ENCODE assay signal across 21 cellular contexts in the genomic region with DNA sequence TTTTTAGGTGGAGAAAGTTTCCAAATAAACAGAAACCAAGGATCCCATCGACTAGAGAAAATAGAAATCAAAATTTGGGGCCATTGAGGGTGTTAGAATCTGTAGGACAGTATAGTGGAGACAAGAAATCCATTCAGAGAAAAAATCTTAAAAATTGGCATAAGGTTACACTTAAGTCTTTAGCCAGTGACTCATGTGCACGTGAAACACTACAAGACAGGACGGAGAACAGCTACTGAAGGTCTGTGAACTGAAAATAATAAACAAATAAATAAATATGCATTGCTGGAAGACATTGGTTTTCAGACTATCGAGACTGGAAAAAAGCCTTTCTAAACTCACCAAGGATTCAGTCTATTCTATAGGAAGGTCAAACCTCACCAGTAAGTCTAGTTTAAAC.
A peak's percentile ranks its signal among the peaks of the same experiment; 100 is the strongest.
DNase-seq lines count a peak whose midpoint lies in the region; FAIRE-seq and TF ChIP-seq lines count a peak whose summit lies in the region.
"Had no signal": no experiment of that assay in that cellular context is flagged by ENCODE, and none has a peak within 500 bp of the region (broad histone marks: within the 10 kb centered on the region; RNA-seq: fewer than 3 reads in every experiment).

No MANE protein-coding gene starts in this region.

- FAIRE-seq in astrocyte (lab: Jason Lieb, UNC) = no peak
- FAIRE-seq: GM12878, RCC 7860 had no signal

- H3K4me3 Mint-ChIP-seq in astrocyte (ENCODE audit: unreplicated experiment) (no peak overlapping the region), glutamatergic neuron (ENCODE audit: unreplicated experiment) (no peak overlapping the region)
- no peak overlapping the region for H3K4me3 Mint-ChIP-seq in CD4-positive, alpha-beta memory T cell
- H3K4me3 Mint-ChIP-seq: H9, IgD-negative memory B cell had no signal

- no peak overlapping the region for H3K9ac ChIP-seq in astrocyte (ENCODE audit: low read length)
- H3K9ac ChIP-seq in smooth muscle cell (ENCODE audit: low read depth) = no peak overlapping the region

- H3K27me3 Mint-ChIP-seq in astrocyte (ENCODE audit: low read depth, unreplicated experiment) = no peaks in the 10 kb centered on the region
- no peaks in the 10 kb centered on the region for H3K27me3 Mint-ChIP-seq in glutamatergic neuron (ENCODE audit: unreplicated experiment)
- no peaks in the 10 kb centered on the region for H3K27me3 Mint-ChIP-seq in CD4-positive, alpha-beta memory T cell
- H3K27me3 Mint-ChIP-seq: IgD-negative memory B cell had no signal

- H2AFZ ChIP-seq in astrocyte (ENCODE audit: low read depth, low read length) (no peak overlapping the region), smooth muscle cell (ENCODE audit: low read depth) (peak overlapping the region; percentile 30)

- H3F3A ChIP-seq in smooth muscle cell (ENCODE audit: low read depth) = no peaks in the 10 kb centered on the region

- no peak overlapping the region for H3K27ac ChIP-seq in astrocyte (ENCODE audit: low read depth, low read length)
- no peak overlapping the region for H3K27ac ChIP-seq in smooth muscle cell (ENCODE audit: low read depth)
- H3K27ac ChIP-seq in CD4-positive, alpha-beta memory T cell (ENCODE audit: low read depth, low read length) = no peak overlapping the region
- H3K27ac ChIP-seq: SJSA1 had no signal

- H3K79me2 ChIP-seq in astrocyte (ENCODE audit: insufficient read depth, low read length) (no peaks in the 10 kb centered on the region), smooth muscle cell (ENCODE audit: low read depth) (no peaks in the 10 kb centered on the region)

- H3K4me1 Mint-ChIP-seq in astrocyte (ENCODE audit: low read depth, unreplicated experiment) (no peaks in the 10 kb centered on the region), glutamatergic neuron (ENCODE audit: low read depth, unreplicated experiment) (no peaks in the 10 kb centered on the region)
- H3K4me1 Mint-ChIP-seq in CD4-positive, alpha-beta memory T cell = no peaks in the 10 kb centered on the region
- H3K4me1 Mint-ChIP-seq: IgD-negative memory B cell had no signal

- H3K27ac Mint-ChIP-seq in astrocyte (ENCODE audit: unreplicated experiment) (no peak overlapping the region), glutamatergic neuron (ENCODE audit: unreplicated experiment) (no peak overlapping the region)
- H3K27ac Mint-ChIP-seq in CD4-positive, alpha-beta memory T cell = no peak overlapping the region
- H3K27ac Mint-ChIP-seq: H9, IgD-negative memory B cell had no signal

- peak; percentile 6 for DNase-seq in HCEC 1CT
- DNase-seq in astrocyte (ENCODE audit: low read depth) = peak; percentile 9
- DNase-seq in fibroblast of peridontal ligament (ENCODE audit: extremely low read depth) = peak; percentile 32
- no peak for DNase-seq in smooth muscle cell (lab: John Stamatoyannopoulos, UW; ENCODE audit: unreplicated experiment)
- no peak for DNase-seq in NCI-H146 treated with DMSO at 0.1 percent for 48 hours (lab: John Stamatoyannopoulos, UW; ENCODE audit: unreplicated experiment)
- no peak for DNase-seq in glutamatergic neuron
- no peak for DNase-seq in CD4-positive, alpha-beta memory T cell
- DNase-seq: BE2C, COR-L47, DND-41, H9, NCI-H1417, NCI-H187 treated with DMSO at 0.1 percent for 48 hours, NCI-H2107, NCI-H446 treated with DMSO at 0.1 percent for 48 hours, NCI-H526 treated with DMSO at 0.1 percent for 48 hours, OCI-M1 had no signal

- WGBS in smooth muscle cell (ENCODE audit: low lambda C conversion rate) = 56% methylated on average over 4 of the region's 4 CpGs

- no peaks in the 10 kb centered on the region for H3K27me3 ChIP-seq in astrocyte (ENCODE audit: insufficient read depth, low read length)
- H3K27me3 ChIP-seq in smooth muscle cell (ENCODE audit: low read depth) = no peaks in the 10 kb centered on the region
- no peaks in the 10 kb centered on the region for H3K27me3 ChIP-seq in CD4-positive, alpha-beta memory T cell (ENCODE audit: insufficient read depth, low read length)
- H3K27me3 ChIP-seq: BE2C, SJSA1 had no signal

- H3K9me3 ChIP-seq in astrocyte (ENCODE audit: insufficient read depth, low read depth, low read length) = no peaks in the 10 kb centered on the region
- no peaks in the 10 kb centered on the region for H3K9me3 ChIP-seq in smooth muscle cell (replicated peaks; ENCODE audit: low read depth)
- peaks cover 0 to 6% of the 10 kb centered on the region in 2 donors for H3K9me3 ChIP-seq in CD4-positive, alpha-beta memory T cell (ENCODE audit: control insufficient read depth in 1 of 2, low read length in 2 of 2)
- H3K9me3 ChIP-seq: BE2C had no signal

- H3K36me3 Mint-ChIP-seq in astrocyte (ENCODE audit: low read depth, unreplicated experiment) (no peaks in the 10 kb centered on the region), glutamatergic neuron (ENCODE audit: unreplicated experiment) (peaks cover 7% of the 10 kb centered on the region)
- no peaks in the 10 kb centered on the region for H3K36me3 Mint-ChIP-seq in CD4-positive, alpha-beta memory T cell
- H3K36me3 Mint-ChIP-seq: IgD-negative memory B cell had no signal

- POLR2A ChIA-PET in CD4-positive, alpha-beta memory T cell (lab: Charles Lee; ENCODE audit: partially characterized antibody) = no interaction called here

- H3K9me3 Mint-ChIP-seq in astrocyte (ENCODE audit: unreplicated experiment) = peaks cover 4% of the 10 kb centered on the region
- peaks cover 3% of the 10 kb centered on the region for H3K9me3 Mint-ChIP-seq in glutamatergic neuron (ENCODE audit: unreplicated experiment)
- H3K9me3 Mint-ChIP-seq in CD4-positive, alpha-beta memory T cell = peaks cover 1 to 21% (median 11%) of the 10 kb centered on the region in 8 donors
- H3K9me3 Mint-ChIP-seq: H9 had no signal

- intact Hi-C loops in CD4-positive, alpha-beta memory T cell (cut with micrococcal nuclease) = no loop called here

- CTCF ChIA-PET in CD4-positive, alpha-beta memory T cell (lab: Charles Lee; ENCODE audit: partially characterized antibody) = no interaction called here

- H3K4me2 ChIP-seq in astrocyte (ENCODE audit: low read length) (no peak overlapping the region), smooth muscle cell (no peak overlapping the region)

- TF ChIP-seq CTCF in astrocyte (IDR thresholded peaks at IDR 0.05; ENCODE audit: insufficient read depth, low read depth, low read length) (no peak), smooth muscle cell (IDR thresholded peaks at IDR 0.05; ENCODE audit: borderline replicate concordance, insufficient read depth, poor library complexity, severe bottlenecking) (no peak), glutamatergic neuron (IDR thresholded peaks at IDR 0.05; ENCODE audit: partially characterized antibody, unreplicated experiment) (no peak)

- H3K36me3 ChIP-seq in astrocyte (ENCODE audit: insufficient read depth, low read length) (no peaks in the 10 kb centered on the region), smooth muscle cell (ENCODE audit: low read depth) (no peaks in the 10 kb centered on the region)
- no peaks in the 10 kb centered on the region for H3K36me3 ChIP-seq in CD4-positive, alpha-beta memory T cell (ENCODE audit: insufficient read depth, low read length)
- H3K36me3 ChIP-seq: BE2C, SJSA1 had no signal

- no peaks in the 10 kb centered on the region for H4K20me1 ChIP-seq in astrocyte (ENCODE audit: insufficient read depth, low read length)
- H4K20me1 ChIP-seq in smooth muscle cell (ENCODE audit: low read depth) = no peaks in the 10 kb centered on the region

- no peaks in the 10 kb centered on the region for H3K4me1 ChIP-seq in astrocyte (ENCODE audit: insufficient read depth, low read length)
- H3K4me1 ChIP-seq in smooth muscle cell (ENCODE audit: low read depth) = no peaks in the 10 kb centered on the region
- no peaks in the 10 kb centered on the region for H3K4me1 ChIP-seq in CD4-positive, alpha-beta memory T cell (ENCODE audit: insufficient read depth, low read length)
- H3K4me1 ChIP-seq: BE2C, SJSA1 had no signal

- H3K4me3 ChIP-seq in astrocyte (ENCODE audit: insufficient read depth, low read depth, low read length) (no peak overlapping the region), smooth muscle cell (no peak overlapping the region)
- H3K4me3 ChIP-seq in CD4-positive, alpha-beta memory T cell (ENCODE audit: low read length in 2 of 2) = no peak overlapping the region
- H3K4me3 ChIP-seq: GM12878, SJSA1 had no signal

Comparison
In these comparisons a context has a peak if more than half of its experiments do, and no peak if none do; other contexts are left out.
1. DNase-seq: peak in HCEC 1CT (single experiment), astrocyte (single experiment) and fibroblast of peridontal ligament (single experiment); none in smooth muscle cell (single experiment), NCI-H146 treated with DMSO at 0.1 percent for 48 hours (single experiment), glutamatergic neuron (single experiment) and CD4-positive, alpha-beta memory T cell (0 of 5).